In the genomic region with DNA sequence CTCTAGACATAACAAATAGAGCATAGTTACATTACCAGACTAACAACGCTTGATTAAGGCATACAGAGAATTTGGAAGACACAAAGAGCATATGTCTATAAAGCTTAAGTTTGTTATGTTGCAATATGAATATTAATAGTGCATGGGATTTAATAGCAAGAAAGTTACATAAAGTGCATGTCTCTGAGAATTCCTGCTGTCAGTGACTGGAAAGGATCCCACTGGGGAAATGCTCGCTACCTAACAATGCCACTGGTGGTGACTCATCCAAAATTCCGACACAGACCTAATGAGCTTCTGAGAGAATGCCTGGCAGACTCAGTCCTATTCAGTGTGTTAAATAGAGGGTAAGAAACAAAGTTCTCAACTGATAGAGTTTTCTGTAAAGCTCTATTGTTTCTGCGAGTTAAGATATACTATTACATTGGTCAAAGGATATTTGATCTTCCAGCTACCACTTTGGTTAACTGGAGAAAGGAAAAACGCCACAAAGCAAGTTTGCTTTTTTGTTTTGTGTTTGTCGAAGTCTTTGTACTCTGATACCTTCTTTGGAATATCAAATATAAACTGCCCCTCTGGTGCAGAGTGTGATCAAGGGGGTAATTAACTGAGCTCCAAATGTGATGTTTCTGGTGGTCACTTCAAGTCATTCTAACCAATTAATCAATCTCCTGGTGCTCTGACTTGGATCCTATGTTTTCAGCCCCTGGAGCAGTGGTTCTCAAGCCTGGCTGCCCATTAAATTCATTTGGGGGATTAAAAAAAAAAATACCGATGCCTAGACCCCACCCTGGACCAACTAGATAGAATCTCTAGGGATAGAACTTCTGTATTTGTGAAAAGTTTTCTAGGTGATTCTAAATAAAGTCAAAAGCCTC, we compare ENCODE assay signal across 8 cellular contexts.
A peak's percentile ranks its signal among the peaks of the same experiment; 100 is the strongest.
DNase-seq lines count a peak whose midpoint lies in the region; ATAC-seq, FAIRE-seq and TF ChIP-seq lines count a peak whose summit lies in the region.

No MANE protein-coding gene starts in this region.

- POLR2A ChIA-PET in HCT116 (lab: Charles Lee) = interaction anchor here (1.3 to 1.9 kb wide), 3 partner anchors 12 to 16 kb away, joined by 3 to 6 read pairs (median 3); no protein-coding TSS in a partner anchor
- POLR2A ChIA-PET in Caco-2 (lab: Charles Lee) = interaction anchor here (0.6 kb wide), 1 partner anchor 317 kb away, joined by 4 read pairs; no protein-coding TSS in a partner anchor

- H3K9ac ChIP-seq in HCT116 (ENCODE audit: low read length) (peak overlapping the region; percentile 46), astrocyte (ENCODE audit: low read length) (peak overlapping the region; percentile 55)

- TF ChIP-seq CTCF in HCT116 (IDR thresholded peaks at IDR 0.05 in 2 of 3, conservative IDR thresholded peaks at IDR 0.05 in 1 of 3; ENCODE audit: borderline replicate concordance in 1 of 3, insufficient read depth in 1 of 3, low read depth in 2 of 3, low read length in 2 of 3) (no peak), astrocyte (IDR thresholded peaks at IDR 0.05; ENCODE audit: insufficient read depth, low read depth, low read length) (no peak), retinal pigment epithelial cell (conservative IDR thresholded peaks at IDR 0.05; ENCODE audit: low read depth, low read length) (no peak), Caco-2 (IDR thresholded peaks at IDR 0.05; ENCODE audit: insufficient read depth in 1 of 2, low read depth in 1 of 2, low read length in 1 of 2, severe bottlenecking in 1 of 2, unreplicated experiment in 1 of 2) (no peak)

- no peak for TF ChIP-seq RAD21 in HCT116 (IDR thresholded peaks at IDR 0.05; ENCODE audit: low read depth)

- H3K36me3 ChIP-seq in HCT116 (ENCODE audit: control insufficient read depth in 1 of 2, insufficient read depth in 2 of 2, low read length in 2 of 2) (no peaks in the 10 kb centered on the region; a peak in 1 of 4 replicates), astrocyte (ENCODE audit: insufficient read depth, low read length) (no peaks in the 10 kb centered on the region), Caco-2 (ENCODE audit: control insufficient read depth, insufficient read depth, low read length) (no peaks in the 10 kb centered on the region)

- H3K9me3 ChIP-seq in HCT116 (ENCODE audit: control insufficient read depth in 1 of 2, insufficient read depth in 1 of 2, low read depth in 1 of 2, low read length in 2 of 2) = no peaks in the 10 kb centered on the region
- H3K9me3 ChIP-seq in astrocyte (ENCODE audit: insufficient read depth, low read depth, low read length) = no peaks in the 10 kb centered on the region
- H3K9me3 ChIP-seq in Caco-2 = no peaks in the 10 kb centered on the region

- FAIRE-seq in astrocyte (lab: Jason Lieb, UNC) = peak; percentile 98

- H3K4me3 Mint-ChIP-seq in astrocyte (ENCODE audit: unreplicated experiment) = peak overlapping the region; percentile 15
- no peak overlapping the region for H3K4me3 Mint-ChIP-seq in Caco-2 (ENCODE audit: unreplicated experiment)

- H3K9me3 Mint-ChIP-seq in astrocyte (ENCODE audit: unreplicated experiment) (no peaks in the 10 kb centered on the region), Caco-2 (ENCODE audit: unreplicated experiment) (no peaks in the 10 kb centered on the region)

- intact Hi-C loops in HCT116 (cut with micrococcal nuclease) (no loop called here), left ventricle myocardium superior (cut with micrococcal nuclease) (no loop called here), Caco-2 (cut with micrococcal nuclease; ENCODE audit: unreplicated experiment) (no loop called here)

- peak overlapping the region; percentile 41 for H2AFZ ChIP-seq in HCT116 (ENCODE audit: low read depth, low read length, poor library complexity, severe bottlenecking)
- no peak overlapping the region for H2AFZ ChIP-seq in astrocyte (ENCODE audit: low read depth, low read length)

- H3K79me2 ChIP-seq in HCT116 (ENCODE audit: insufficient read depth, low read length) (peaks cover 21% of the 10 kb centered on the region), astrocyte (ENCODE audit: insufficient read depth, low read length) (no peaks in the 10 kb centered on the region)

- H4K20me1 ChIP-seq in HCT116 (ENCODE audit: insufficient read depth) (no peaks in the 10 kb centered on the region), astrocyte (ENCODE audit: insufficient read depth, low read length) (no peaks in the 10 kb centered on the region)

- H3K27me3 ChIP-seq in HCT116 (ENCODE audit: insufficient read depth, low read length) (no peaks in the 10 kb centered on the region), astrocyte (ENCODE audit: insufficient read depth, low read length) (no peaks in the 10 kb centered on the region), Caco-2 (replicated peaks; ENCODE audit: control insufficient read depth, insufficient read depth, low read length) (no peaks in the 10 kb centered on the region)

- BruUV-seq in HCT116 (replicated peaks; lab: Mats Ljungman, UMichigan) = no TSS peak
- BruUV-seq in Caco-2 (replicated peaks; lab: Mats Ljungman, UMichigan) = no TSS peak

- H3K27ac ChIP-seq in HCT116 (ENCODE audit: low read depth, low read length) = peak overlapping the region; percentile 79
- H3K27ac ChIP-seq in astrocyte (ENCODE audit: low read depth, low read length) = peak overlapping the region; percentile 82

- ATAC-seq in HCT116 (peak; percentile 84), left ventricle myocardium superior (peak; percentile 94)

- TF ChIP-seq POLR2A in HCT116 (IDR thresholded peaks at IDR 0.05; ENCODE audit: borderline replicate concordance, extremely low read depth, insufficient read depth, insufficient read length) = no peak

- H3K27me3 Mint-ChIP-seq in astrocyte (ENCODE audit: low read depth, unreplicated experiment) = no peaks in the 10 kb centered on the region
- H3K27me3 Mint-ChIP-seq in Caco-2 (ENCODE audit: insufficient read depth, unreplicated experiment) = peaks cover 6% of the 10 kb centered on the region

- no peaks in the 10 kb centered on the region for H3K9me2 ChIP-seq in HCT116 (ENCODE audit: insufficient read depth)

- H3K36me3 Mint-ChIP-seq in astrocyte (ENCODE audit: low read depth, unreplicated experiment) (no peaks in the 10 kb centered on the region), Caco-2 (ENCODE audit: insufficient read depth, unreplicated experiment) (no peaks in the 10 kb centered on the region)

- peak overlapping the region; percentile 66 for H3K4me2 ChIP-seq in HCT116 (ENCODE audit: low read length)
- H3K4me2 ChIP-seq in astrocyte (ENCODE audit: low read length) = peak overlapping the region; percentile 63

- H3K27ac Mint-ChIP-seq in astrocyte (ENCODE audit: unreplicated experiment) = peak overlapping the region; percentile 80
- no peak overlapping the region for H3K27ac Mint-ChIP-seq in Caco-2 (ENCODE audit: unreplicated experiment)

- peak overlapping the region in 1 of 2 experiments; percentile 21; a peak in 2 of 4 replicates for H3K4me3 ChIP-seq in HCT116 (replicated peaks in 1 of 2; ENCODE audit: low read depth in 1 of 2, low read length in 2 of 2)
- H3K4me3 ChIP-seq in astrocyte (ENCODE audit: insufficient read depth, low read depth, low read length) = peak overlapping the region; percentile 19
- H3K4me3 ChIP-seq in retinal pigment epithelial cell (ENCODE audit: low read length) = no peak overlapping the region
- no peak overlapping the region for H3K4me3 ChIP-seq in Caco-2 (ENCODE audit: low read depth, low read length)

- CTCF ChIA-PET in HCT116 (lab: Charles Lee) = interaction anchor here (1.0 to 1.3 kb wide), 2 partner anchors 16 to 19 kb away, joined by 4 read pairs; no protein-coding TSS in a partner anchor
- CTCF ChIA-PET in Caco-2 (lab: Charles Lee) = no interaction called here

- peak; percentile 68 for DNase-seq in HCT116 (ENCODE audit: low read depth, low spot score)
- peak; percentile 94 for DNase-seq in astrocyte (ENCODE audit: low read depth)
- no peak for DNase-seq in left ventricle myocardium superior
- DNase-seq in retinal pigment epithelial cell (ENCODE audit: low read depth) = peak; percentile 97
- DNase-seq in NCI-H2171 (lab: John Stamatoyannopoulos, UW) = no peak
- no peak for DNase-seq in Caco-2
- DNase-seq in cerebellum (ENCODE audit: low spot score) = no peak
- DNase-seq in NCI-H1436 treated with DMSO at 0.1 percent for 48 hours (lab: John Stamatoyannopoulos, UW) = no peak

- H3K4me1 ChIP-seq in HCT116 (ENCODE audit: control insufficient read depth in 1 of 2, insufficient read depth in 2 of 2, low read length in 2 of 2) (peaks cover 72 to 92% of the 10 kb centered on the region in 2 experiments), astrocyte (ENCODE audit: insufficient read depth, low read length) (peaks cover 20% of the 10 kb centered on the region), Caco-2 (no peaks in the 10 kb centered on the region)

- RAD21 ChIA-PET in HCT116 (lab: Charles Lee; ENCODE audit: low non-redundant PET in 1 of 2, low total read pairs in 2 of 2, uncharacterized antibody in 2 of 2, unreplicated experiment in 2 of 2) = interaction anchor here in 1 of 2 experiments (0.5 to 0.7 kb wide), 2 partner anchors 19 to 317 kb away, joined by 3 read pairs; no protein-coding TSS in a partner anchor

- H3K4me1 Mint-ChIP-seq in astrocyte (ENCODE audit: low read depth, unreplicated experiment) (peaks cover 42% of the 10 kb centered on the region), Caco-2 (ENCODE audit: low read depth, unreplicated experiment) (no peaks in the 10 kb centered on the region)

TF ChIP-seq in HCT116, 20 proteins besides CTCF, POLR2A, EP300 and RAD21 (continues in another document):
- TF ChIP-seq, protein P1, sequence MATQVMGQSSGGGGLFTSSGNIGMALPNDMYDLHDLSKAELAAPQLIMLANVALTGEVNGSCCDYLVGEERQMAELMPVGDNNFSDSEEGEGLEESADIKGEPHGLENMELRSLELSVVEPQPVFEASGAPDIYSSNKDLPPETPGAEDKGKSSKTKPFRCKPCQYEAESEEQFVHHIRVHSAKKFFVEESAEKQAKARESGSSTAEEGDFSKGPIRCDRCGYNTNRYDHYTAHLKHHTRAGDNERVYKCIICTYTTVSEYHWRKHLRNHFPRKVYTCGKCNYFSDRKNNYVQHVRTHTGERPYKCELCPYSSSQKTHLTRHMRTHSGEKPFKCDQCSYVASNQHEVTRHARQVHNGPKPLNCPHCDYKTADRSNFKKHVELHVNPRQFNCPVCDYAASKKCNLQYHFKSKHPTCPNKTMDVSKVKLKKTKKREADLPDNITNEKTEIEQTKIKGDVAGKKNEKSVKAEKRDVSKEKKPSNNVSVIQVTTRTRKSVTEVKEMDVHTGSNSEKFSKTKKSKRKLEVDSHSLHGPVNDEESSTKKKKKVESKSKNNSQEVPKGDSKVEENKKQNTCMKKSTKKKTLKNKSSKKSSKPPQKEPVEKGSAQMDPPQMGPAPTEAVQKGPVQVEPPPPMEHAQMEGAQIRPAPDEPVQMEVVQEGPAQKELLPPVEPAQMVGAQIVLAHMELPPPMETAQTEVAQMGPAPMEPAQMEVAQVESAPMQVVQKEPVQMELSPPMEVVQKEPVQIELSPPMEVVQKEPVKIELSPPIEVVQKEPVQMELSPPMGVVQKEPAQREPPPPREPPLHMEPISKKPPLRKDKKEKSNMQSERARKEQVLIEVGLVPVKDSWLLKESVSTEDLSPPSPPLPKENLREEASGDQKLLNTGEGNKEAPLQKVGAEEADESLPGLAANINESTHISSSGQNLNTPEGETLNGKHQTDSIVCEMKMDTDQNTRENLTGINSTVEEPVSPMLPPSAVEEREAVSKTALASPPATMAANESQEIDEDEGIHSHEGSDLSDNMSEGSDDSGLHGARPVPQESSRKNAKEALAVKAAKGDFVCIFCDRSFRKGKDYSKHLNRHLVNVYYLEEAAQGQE (IDR thresholded peaks at IDR 0.05; ENCODE audit: low read depth) = no peak
- TF ChIP-seq SP1 (IDR thresholded peaks at IDR 0.05; ENCODE audit: low read depth) = peak; percentile 74

Comparison
In these comparisons a context has a peak if more than half of its experiments do, and no peak if none do; other contexts are left out.
1. DNase-seq: peak in HCT116 (single experiment), astrocyte (single experiment) and retinal pigment epithelial cell (single experiment); none in left ventricle myocardium superior (single experiment), NCI-H2171 (single experiment), Caco-2 (0 of 2), cerebellum (single experiment) and NCI-H1436 treated with DMSO at 0.1 percent for 48 hours (single experiment).